Comparison of ENCODE assay signal across 15 cellular contexts in genomic region chr5:80231693-80232092, GRCh38. TPM values are rescaled to one million over a fixed set of nuclear protein-coding genes. Genes with fewer than 3 reads are reported as not detected.
A peak's percentile ranks its signal among the peaks of the same experiment; 100 is the strongest.
DNase-seq lines count a peak whose midpoint lies in the region; ATAC-seq, FAIRE-seq and TF ChIP-seq lines count a peak whose summit lies in the region.
"Had no signal": no experiment of that assay in that cellular context is flagged by ENCODE, and none has a peak within 500 bp of the region (broad histone marks: within the 10 kb centered on the region; RNA-seq: fewer than 3 reads in every experiment).

No MANE protein-coding gene starts in this region.

- TF ChIP-seq CTCF in Calu3 (IDR thresholded peaks at IDR 0.05; ENCODE audit: unreplicated experiment) (no peak), H1 (IDR thresholded peaks at IDR 0.05; ENCODE audit: control extremely low read depth in 1 of 3, insufficient read depth in 1 of 3, low read depth in 1 of 3, low read length in 3 of 3) (no peak), osteocyte (IDR thresholded peaks at IDR 0.05) (no peak), gastrocnemius medialis (IDR thresholded peaks at IDR 0.05 in 4 of 5, conservative IDR thresholded peaks at IDR 0.05 in 1 of 5) (no peak)

- no peak overlapping the region for H3K4me2 ChIP-seq in H1 (ENCODE audit: insufficient read depth in 1 of 2, low read depth in 2 of 2, low read length in 2 of 2)

- H3K27me3 Mint-ChIP-seq in Calu3 (ENCODE audit: unreplicated experiment) (no peaks in the 10 kb centered on the region), T-cell (no peaks in the 10 kb centered on the region), osteocyte (ENCODE audit: unreplicated experiment) (no peaks in the 10 kb centered on the region)

- H3K4me3 ChIP-seq in H1 (ENCODE audit: extremely low read depth in 1 of 4, insufficient read depth in 2 of 4, low read depth in 3 of 4, low read length in 4 of 4) (no peak overlapping the region), gastrocnemius medialis (no peak overlapping the region)
- H3K4me3 ChIP-seq: BLaER1, left lung, SJCRH30, skin epidermis had no signal

- no peak for FAIRE-seq in H1 (lab: Jason Lieb, UNC)

- H3K27me3 ChIP-seq in H1 (replicated peaks in 1 of 4; ENCODE audit: control insufficient read depth in 3 of 4, extremely low read depth in 1 of 4, insufficient read depth in 3 of 4, low read length in 3 of 4) (no peaks in the 10 kb centered on the region), gastrocnemius medialis (no peaks in the 10 kb centered on the region)
- H3K27me3 ChIP-seq: BLaER1, left lung, SJCRH30 had no signal

- no peaks in the 10 kb centered on the region for H3K36me3 ChIP-seq in H1 (ENCODE audit: control insufficient read depth in 2 of 4, insufficient read depth in 4 of 4, low read length in 3 of 4)
- no peaks in the 10 kb centered on the region for H3K36me3 ChIP-seq in gastrocnemius medialis
- H3K36me3 ChIP-seq: left lung, SJCRH30 had no signal

- H3K79me1 ChIP-seq in H1 (ENCODE audit: low read depth, low read length), result no peaks in the 10 kb centered on the region; the same call in 1 of the 2 replicates

- intact Hi-C loops in Calu3 (cut with micrococcal nuclease; ENCODE audit: unreplicated experiment), result no loop called here
- intact Hi-C loops in gastrocnemius medialis (cut with DNase I; ENCODE audit: low total_unique reads), result no loop called here

- no peak overlapping the region for H3K9ac ChIP-seq in H1 (replicated peaks in 1 of 4; ENCODE audit: extremely low read depth in 1 of 4, low read depth in 3 of 4, low read length in 3 of 4)
- H3K9ac ChIP-seq: BLaER1 had no signal

- H2BK12ac ChIP-seq in H1 (ENCODE audit: low read depth, low read length), result no peak overlapping the region

- CTCF ChIA-PET in Calu3 (lab: Charles Lee), result interaction anchor here (0.6 to 1.0 kb wide), 3 partner anchors 26 to 1011 kb away, joined by 3 to 9 read pairs (median 4); no protein-coding TSS in a partner anchor
- CTCF ChIA-PET in T-cell (lab: Charles Lee), result interaction anchor here (0.6 to 0.8 kb wide), 5 partner anchors 23 to 1245 kb away, joined by 3 to 5 read pairs (median 4); no protein-coding TSS in a partner anchor
- CTCF ChIA-PET in H1 (lab: Charles Lee; ENCODE audit: partially characterized antibody), result interaction anchor here (0.8 to 1.1 kb wide), 2 partner anchors 21 to 139 kb away, joined by 3 to 4 read pairs; no protein-coding TSS in a partner anchor

- H3K4me3 Mint-ChIP-seq in Calu3 (ENCODE audit: low read depth, unreplicated experiment), result no peak overlapping the region
- peak overlapping the region in 2 of 3 donors; percentile 41 to 51 for H3K4me3 Mint-ChIP-seq in T-cell
- no peak overlapping the region for H3K4me3 Mint-ChIP-seq in osteocyte (ENCODE audit: unreplicated experiment)

- H2BK120ac ChIP-seq in H1 (replicated peaks; ENCODE audit: low read depth, low read length), result no peak overlapping the region

- TF ChIP-seq EP300 in H1 (IDR thresholded peaks at IDR 0.05; ENCODE audit: borderline replicate concordance in 1 of 2, low read depth in 2 of 2, low read length in 2 of 2), result no peak

- H3K23me2 ChIP-seq in H1 (ENCODE audit: low read depth, low read length), result no peaks in the 10 kb centered on the region

- no peak overlapping the region for H2AFZ ChIP-seq in H1 (ENCODE audit: low read length)

- ATAC-seq in T-cell (replicated peaks in 1 of 4) (no peak), gastrocnemius medialis (no peak)
- ATAC-seq: left lung had no signal

- no peak for TF ChIP-seq POLR2A in H1 (IDR thresholded peaks at IDR 0.05; ENCODE audit: control extremely low read depth in 1 of 2, low read depth in 2 of 2, low read length in 2 of 2)
- TF ChIP-seq POLR2A in gastrocnemius medialis (IDR thresholded peaks at IDR 0.05), result no peak

- H3K36me3 Mint-ChIP-seq in Calu3 (ENCODE audit: insufficient read depth, unreplicated experiment) (no peaks in the 10 kb centered on the region), T-cell (peaks cover 15% of the 10 kb centered on the region), osteocyte (ENCODE audit: unreplicated experiment) (no peaks in the 10 kb centered on the region)

- no peak overlapping the region for H4K91ac ChIP-seq in H1 (replicated peaks; ENCODE audit: insufficient read length, low read length)

- H2BK5ac ChIP-seq in H1 (ENCODE audit: low read depth, low read length), result no peak overlapping the region

- H3K9me3 ChIP-seq in H1 (ENCODE audit: insufficient read depth in 2 of 2, low read depth in 1 of 2, low read length in 1 of 2) (no peaks in the 10 kb centered on the region), gastrocnemius medialis (no peaks in the 10 kb centered on the region)
- H3K9me3 ChIP-seq: left lung, SJCRH30 had no signal

- no peak overlapping the region for H2BK20ac ChIP-seq in H1 (ENCODE audit: low read length)

- no peak overlapping the region for H3K27ac ChIP-seq in H1 (ENCODE audit: low read depth, low read length)
- H3K27ac ChIP-seq in gastrocnemius medialis, result no peak overlapping the region
- H3K27ac ChIP-seq: BLaER1, left lung, SJCRH30, skin epidermis had no signal

- no peak overlapping the region for H3K56ac ChIP-seq in H1 (replicated peaks; ENCODE audit: insufficient read length, low read depth, low read length)

- H4K20me1 ChIP-seq in H1 (replicated peaks in 1 of 2; ENCODE audit: control insufficient read depth in 1 of 2, insufficient read depth in 2 of 2, low read length in 2 of 2), result peaks cover 0 to 5% of the 10 kb centered on the region in 2 experiments

- no peak overlapping the region for H3K14ac ChIP-seq in H1 (ENCODE audit: insufficient read length)

- in situ Hi-C loops in gastrocnemius medialis (cut with MboI; ENCODE audit: low sequenced_read_pairs in 4 of 4), result no loop called here

- 100% methylated on average over 1 of the region's 1 CpG; no CpG with 5 or more reads in 1 of the 2 experiments for WGBS in H1 (ENCODE audit: extremely low coverage in 1 of 2, insufficient coverage in 1 of 2, insufficient read length in 1 of 2, insufficient replicate concordance in 2 of 2, low coverage in 1 of 2, low lambda C conversion rate in 2 of 2, missing lambda C conversion rate in 1 of 2), 2 experiments

- no peaks in the 10 kb centered on the region for H3K9me3 Mint-ChIP-seq in Calu3 (ENCODE audit: low read depth, unreplicated experiment)
- no peaks in the 10 kb centered on the region for H3K9me3 Mint-ChIP-seq in T-cell
- H3K9me3 Mint-ChIP-seq in osteocyte (ENCODE audit: unreplicated experiment), result no peaks in the 10 kb centered on the region

- no peak overlapping the region for H2BK15ac ChIP-seq in H1 (ENCODE audit: low read length)

- POLR2A ChIA-PET in T-cell (lab: Charles Lee) (interaction anchor here in 1 of 2 donors (0.6 kb wide), 1 partner anchor 996 kb away, joined by 9 read pairs; the partner anchor contains the start of gene JMY), H1 (lab: Charles Lee; ENCODE audit: partially characterized antibody) (interaction anchor here (0.9 kb wide), 1 partner anchor 15 kb away, joined by 3 read pairs; no protein-coding TSS in a partner anchor)

- H4K5ac ChIP-seq in H1 (ENCODE audit: insufficient read length, low read depth, low read length), result no peak overlapping the region

- H3K4me1 Mint-ChIP-seq in Calu3 (ENCODE audit: low read depth, unreplicated experiment) (peaks cover 36% of the 10 kb centered on the region), T-cell (peaks cover 76 to 84% (median 81%) of the 10 kb centered on the region in 3 donors), osteocyte (ENCODE audit: unreplicated experiment) (peaks cover 31% of the 10 kb centered on the region)

- TF ChIP-seq RAD21 in H1 (IDR thresholded peaks at IDR 0.05 in 1 of 2, conservative IDR thresholded peaks at IDR 0.05 in 1 of 2; ENCODE audit: low read depth in 2 of 2, low read length in 2 of 2), result no peak

- DNase-seq in Calu3 (no peak), T-cell (no peak), H1 (ENCODE audit: low read depth in 1 of 2, low spot score in 2 of 2) (no peak), osteocyte (ENCODE audit: extremely low spot score, unreplicated experiment) (no peak), NCI-H146 treated with DMSO at 0.1 percent for 48 hours (lab: John Stamatoyannopoulos, UW; ENCODE audit: unreplicated experiment) (no peak), gastrocnemius medialis (no peak)
- no peak for DNase-seq in stimulated activated CD4-positive, alpha-beta T cell treated with anti-CD3 and anti-CD28 coated beads, Interleukin-4, amount 100 ng/mL, for 4 hours
- DNase-seq: GOT3, KG1, left lung, NCI-H2107, NCI-H526, SJCRH30 had no signal

- H3K27ac Mint-ChIP-seq in Calu3 (ENCODE audit: unreplicated experiment) (peak overlapping the region; percentile 78), T-cell (peak overlapping the region; percentile 66 to 78), osteocyte (ENCODE audit: unreplicated experiment) (peak overlapping the region; percentile 54)

- peaks cover 0 to 94% of the 10 kb centered on the region in 2 experiments; a peak in 3 of 4 replicates for H3K79me2 ChIP-seq in H1 (ENCODE audit: control insufficient read depth in 1 of 2, insufficient read depth in 2 of 2, low read length in 2 of 2)

- H3K18ac ChIP-seq in H1 (ENCODE audit: extremely low read depth, low read length), result no peak overlapping the region

- no peak overlapping the region for H3K4ac ChIP-seq in H1 (replicated peaks; ENCODE audit: insufficient read length, low read depth, low read length)

- BruUV-seq in Calu3 (replicated peaks; lab: Mats Ljungman, UMichigan), result no TSS peak

- H3K4me1 ChIP-seq in H1 (replicated peaks in 1 of 4; ENCODE audit: control insufficient read depth in 3 of 4, insufficient read depth in 4 of 4, low read length in 3 of 4) (peaks cover 0 to 8% (median 3%) of the 10 kb centered on the region in 4 experiments; a peak in 3 of 7 replicates), gastrocnemius medialis (peaks cover 0 to 7% of the 10 kb centered on the region in 2 donors)
- H3K4me1 ChIP-seq: SJCRH30 had no signal

- H3K23ac ChIP-seq in H1 (ENCODE audit: insufficient read length), result no peak overlapping the region

- H4K8ac ChIP-seq in H1 (ENCODE audit: extremely low read depth, insufficient read depth, low read length), result no peak overlapping the region

- H2AK5ac ChIP-seq in H1 (ENCODE audit: low read depth, low read length), result no peak overlapping the region

TF ChIP-seq in H1, 55 proteins besides CTCF, POLR2A, EP300 and RAD21:
- TF ChIP-seq KDM1A (IDR thresholded peaks at IDR 0.05; ENCODE audit: borderline replicate concordance, low read length), result peak; percentile 67; the same call in 1 of the 2 replicates
- TF ChIP-seq ASH2L (IDR thresholded peaks at IDR 0.05; ENCODE audit: low read length), result no peak

RNA-seq across cellular contexts. Expression of gene SERINC5, which starts 24.2 kb away (rescaled TPM):
- total RNA-seq in Calu3 (2022) (47.0 and 49.2 TPM in 2 replicates), T-cell (100 to 1,000 TPM; 109 to 170 (median 112) TPM), osteocyte (40.6 and 43.2 TPM in 2 replicates), gastrocnemius medialis (1 to 10 TPM; 1.4 to 5.3 (median 3.0) TPM)
- total RNA-seq in H1 (2021; fragmentation: NEBNext Ultra II Directional; extraction: Animal tissue kit (Norgen Biotek cat#: 25700)), result 144 and 149 TPM in 2 replicates
- 27.2 and 32.2 TPM in 2 replicates for polyA plus RNA-seq in H1 (2011; rRNA removed)
- polyA plus RNA-seq in H1 (2011; cell fraction: cytosol; rRNA removed), result 34.6 TPM
- 31.3 TPM for polyA plus RNA-seq in H1 (2011; cell fraction: nucleus; rRNA removed)
- polyA plus RNA-seq in H1 (2012, experiment 1 of 2), result 36.8 to 55.0 TPM (median 47.7 TPM) in 4 replicates
- 5.6 TPM for polyA plus RNA-seq in H1 (2012, experiment 2 of 2)
- 97.2 TPM for polyA plus RNA-seq in H1 (2013, experiment 1 of 2)
- polyA plus RNA-seq in H1 (2013, experiment 2 of 2), result 109 TPM
- polyA minus RNA-seq in H1 (2011; rRNA and poly(A)+ RNA removed), result 121 and 134 TPM in 2 replicates
- 58.9 TPM for polyA minus RNA-seq in H1 (2011; cell fraction: cytosol; rRNA and poly(A)+ RNA removed)
- polyA minus RNA-seq in H1 (2011; cell fraction: nucleus; rRNA and poly(A)+ RNA removed), result 62.1 TPM

Comparison
In these comparisons a context has a peak if more than half of its experiments do, and no peak if none do; other contexts are left out.
1. H3K4me3 Mint-ChIP-seq: peak in T-cell (2 of 3); none in Calu3 (single experiment) and osteocyte (single experiment).
2. Peak in every context shown above with its lines, with median percentiles within 50 percentile points of each other: H3K27ac Mint-ChIP-seq.